ENCODE assay signal across 12 cellular contexts in genomic region chr1:23694371-23694770, GRCh38. TPM values are rescaled to one million over a fixed set of nuclear protein-coding genes. Genes with fewer than 3 reads are reported as not detected.
DNase-seq lines count a peak whose midpoint lies in the region; ATAC-seq and TF ChIP-seq lines count a peak whose summit lies in the region.
"Had no signal": no experiment of that assay in that cellular context is flagged by ENCODE, and none has a peak within 500 bp of the region (broad histone marks: within the 10 kb centered on the region; RNA-seq: fewer than 3 reads in every experiment).

No MANE protein-coding gene starts in this region.

- peaks cover 64% of the 10 kb centered on the region for H3K4me1 Mint-ChIP-seq in activated T-cell treated with anti-CD3 and anti-CD28 coated beads, Interleukin-2, amount 50 U/mL, for 4 hours (ENCODE audit: low read depth)
- H3K4me1 Mint-ChIP-seq in endothelial cell (ENCODE audit: unreplicated experiment), result peaks cover 40% of the 10 kb centered on the region

- H3K36me3 ChIP-seq in skeletal muscle tissue (ENCODE audit: control insufficient read depth in 3 of 3, insufficient read depth in 3 of 3, low read length in 3 of 3), result peaks cover 38 to 53% (median 53%) of the 10 kb centered on the region in 3 donors
- H3K36me3 ChIP-seq in tibial nerve, result peaks cover 0 to 64% (median 35%) of the 10 kb centered on the region in 3 donors

- H3K9me3 ChIP-seq in skeletal muscle tissue (ENCODE audit: control insufficient read depth in 3 of 3, low read length in 3 of 3) (no peaks in the 10 kb centered on the region), tibial nerve (no peaks in the 10 kb centered on the region)
- H3K9me3 ChIP-seq: ascending aorta had no signal

- DNase-seq in activated T-cell treated with anti-CD3 and anti-CD28 coated beads, Interleukin-2, amount 50 U/mL, for 4 hours, result no peak
- DNase-seq in activated T-cell treated with anti-CD3 and anti-CD28 coated beads for 4 hours (no peak), RKO (ENCODE audit: low spot score) (peak; percentile 23), endothelial cell (ENCODE audit: low spot score) (no peak), cerebellar cortex (ENCODE audit: low spot score) (no peak), SKM-1 (lab: John Stamatoyannopoulos, UW; ENCODE audit: unreplicated experiment) (no peak), tibial nerve (ENCODE audit: low spot score in 2 of 2) (no peak)
- DNase-seq: NCI-H2081; stimulated activated CD4-positive, alpha-beta T cell treated with anti-CD3 and anti-CD28 coated beads, Interleukin-2, amount 100 ng/mL, for 48 hours had no signal

- H3K36me3 Mint-ChIP-seq in activated T-cell treated with anti-CD3 and anti-CD28 coated beads, Interleukin-2, amount 50 U/mL, for 4 hours (ENCODE audit: insufficient read depth), result peaks cover 68% of the 10 kb centered on the region
- peaks cover 45% of the 10 kb centered on the region for H3K36me3 Mint-ChIP-seq in endothelial cell (ENCODE audit: low read depth, unreplicated experiment)

- peak overlapping the region; percentile 65 for H3K27ac Mint-ChIP-seq in endothelial cell (ENCODE audit: unreplicated experiment)

- H3K9ac ChIP-seq in skeletal muscle tissue (ENCODE audit: low read depth in 1 of 3, low read length in 3 of 3), result peak overlapping the region; percentile 44 to 95 (median 93)

- H3K27me3 ChIP-seq in skeletal muscle tissue (ENCODE audit: control insufficient read depth in 3 of 3, insufficient read depth in 3 of 3, low read length in 3 of 3), result no peaks in the 10 kb centered on the region
- H3K27me3 ChIP-seq in tibial nerve, result no peaks in the 10 kb centered on the region
- H3K27me3 ChIP-seq: ascending aorta had no signal

- H3K4me3 ChIP-seq in skeletal muscle tissue (ENCODE audit: low read length in 3 of 3) (no peak overlapping the region), tibial nerve (no peak overlapping the region)
- H3K4me3 ChIP-seq: ascending aorta had no signal

- TF ChIP-seq CTCF in endothelial cell (IDR thresholded peaks at IDR 0.05; ENCODE audit: unreplicated experiment) (no peak), tibial nerve (IDR thresholded peaks at IDR 0.05) (no peak)

- H3K4me1 ChIP-seq in skeletal muscle tissue (ENCODE audit: control insufficient read depth in 3 of 3, insufficient read depth in 3 of 3, low read length in 3 of 3) (peaks cover 40 to 53% (median 41%) of the 10 kb centered on the region in 3 donors), tibial nerve (peaks cover 8 to 69% (median 27%) of the 10 kb centered on the region in 4 donors)

- H3K9me3 Mint-ChIP-seq in activated T-cell treated with anti-CD3 and anti-CD28 coated beads, Interleukin-2, amount 50 U/mL, for 4 hours, result no peaks in the 10 kb centered on the region
- H3K9me3 Mint-ChIP-seq in endothelial cell (ENCODE audit: unreplicated experiment), result no peaks in the 10 kb centered on the region

- no peak for TF ChIP-seq EP300 in tibial nerve (IDR thresholded peaks at IDR 0.05)

- H3K27ac ChIP-seq in skeletal muscle tissue (ENCODE audit: low read depth, low read length) (no peak overlapping the region), tibial nerve (no peak overlapping the region)
- H3K27ac ChIP-seq: ascending aorta had no signal

- 60 to 66% methylated on average over 3 of the region's 3 CpGs for WGBS in tibial nerve, 2 donors

- ATAC-seq in activated T-cell treated with anti-CD3 and anti-CD28 coated beads, Interleukin-2, amount 50 U/mL, for 4 hours, result no peak
- ATAC-seq: Panc1 had no signal

- no peaks in the 10 kb centered on the region for H3K27me3 Mint-ChIP-seq in activated T-cell treated with anti-CD3 and anti-CD28 coated beads, Interleukin-2, amount 50 U/mL, for 4 hours (ENCODE audit: low read depth)
- peaks cover 1% of the 10 kb centered on the region for H3K27me3 Mint-ChIP-seq in endothelial cell (ENCODE audit: unreplicated experiment)

- TF ChIP-seq POLR2A in tibial nerve (IDR thresholded peaks at IDR 0.05), result no peak

- peak overlapping the region; percentile 97 for H3K4me3 Mint-ChIP-seq in activated T-cell treated with anti-CD3 and anti-CD28 coated beads, Interleukin-2, amount 50 U/mL, for 4 hours
- H3K4me3 Mint-ChIP-seq in endothelial cell (ENCODE audit: unreplicated experiment), result peak overlapping the region; percentile 85

RNA-seq across cellular contexts. Expression of gene RPL11, which starts 2.8 kb away (rescaled TPM):
- total RNA-seq in activated T-cell treated with anti-CD3 and anti-CD28 coated beads, Interleukin-2, amount 50 U/mL, for 4 hours, result 1,000 to 10,000 TPM; 1,397 to 1,476 (median 1,425) TPM
- total RNA-seq in endothelial cell (ENCODE audit: unreplicated experiment) (1,285 TPM), skeletal muscle tissue (1,434 TPM), tibial nerve (100 to 1,000 TPM; 739 to 843 (median 765) TPM)

RNA-seq across cellular contexts. Expression of gene ELOA, which starts 48.9 kb away (rescaled TPM):
- 10 to 100 TPM; 61.9 to 69.8 (median 67.1) TPM for total RNA-seq in activated T-cell treated with anti-CD3 and anti-CD28 coated beads, Interleukin-2, amount 50 U/mL, for 4 hours
- total RNA-seq in endothelial cell (ENCODE audit: unreplicated experiment), result 54.4 TPM
- 14.1 TPM for total RNA-seq in skeletal muscle tissue
- 10 to 100 TPM; 21.4 to 32.7 (median 23.7) TPM for total RNA-seq in tibial nerve
